Comparison of ENCODE assay signal across 11 cellular contexts in genomic region chr7:122188785-122189184, GRCh38.
"Had no signal": no experiment of that assay in that cellular context is flagged by ENCODE, and none has a peak within 500 bp of the region (broad histone marks: within the 10 kb centered on the region; RNA-seq: fewer than 3 reads in every experiment).

No MANE protein-coding gene starts in this region.

- H3K4me3 ChIP-seq: GM23248, GM23338, HAP-1 had no signal

- H3K9ac ChIP-seq: GM23248 had no signal

- H2AFZ ChIP-seq: GM23248, GM23338 had no signal

- H3K27ac ChIP-seq: GM23248 had no signal

- ATAC-seq: GM23338, HCT116 had no signal

- H3K4me1 ChIP-seq: HAP-1 had no signal

- H3K36me3 ChIP-seq: HAP-1 had no signal

- FAIRE-seq: H1, H54 had no signal

- DNase-seq: GM23248, GOT3, H7, H9, HCEC 1CT, HFFc6 had no signal

- H3K9me3 ChIP-seq: HAP-1 had no signal

- H3K4me2 ChIP-seq: GM23338 had no signal
